In the genomic region with DNA sequence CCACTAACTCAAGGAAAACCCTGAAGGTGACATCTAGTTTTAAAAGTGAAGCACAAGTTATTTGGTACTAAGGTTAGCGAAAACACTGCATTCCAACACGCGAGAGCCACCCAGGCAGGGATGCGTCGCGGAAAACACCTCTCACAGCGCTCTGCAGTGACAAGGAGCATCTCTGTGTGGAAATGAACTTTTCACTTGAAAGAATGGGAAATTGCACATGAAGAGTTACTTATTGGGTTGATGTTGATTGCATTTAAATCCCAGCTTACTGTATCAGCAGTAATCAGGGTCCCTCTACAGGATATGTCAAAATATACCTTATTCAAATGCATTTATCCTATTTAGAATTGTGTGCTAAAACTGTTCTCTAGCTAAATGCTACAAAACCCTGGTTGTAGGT, we compare ENCODE assay signal across 10 cellular contexts.
DNase-seq lines count a peak whose midpoint lies in the region; ATAC-seq and TF ChIP-seq lines count a peak whose summit lies in the region.
"Had no signal": no experiment of that assay in that cellular context is flagged by ENCODE, and none has a peak within 500 bp of the region (broad histone marks: within the 10 kb centered on the region; RNA-seq: fewer than 3 reads in every experiment).

No MANE protein-coding gene starts in this region.

- no peaks in the 10 kb centered on the region for H3K36me3 ChIP-seq in transverse colon

- H3K27me3 ChIP-seq in transverse colon, result no peaks in the 10 kb centered on the region

- no peaks in the 10 kb centered on the region for H3K9me3 Mint-ChIP-seq in WTC11
- peaks cover 0 to 1% (median 0%) of the 10 kb centered on the region in 6 donors for H3K9me3 Mint-ChIP-seq in immature natural killer cell
- no peaks in the 10 kb centered on the region for H3K9me3 Mint-ChIP-seq in activated T-cell treated with anti-CD3 and anti-CD28 coated beads, Interleukin-2, amount 50 U/mL, for 4 hours
- H3K9me3 Mint-ChIP-seq in stimulated activated memory B cell treated with anti-CD40 and anti-IgM and Interleukin-4, amounts not matched to agents 10 μg/mL and 1 μg/mL and 100 μg/mL, for 72 hours, result no peaks in the 10 kb centered on the region

- CTCF ChIA-PET in WTC11 (lab: Charles Lee), result interaction anchor here (0.7 to 1.5 kb wide), 2 partner anchors 14 to 151 kb away, joined by 3 read pairs; no protein-coding TSS in a partner anchor

- no peak for TF ChIP-seq EP300 in transverse colon (IDR thresholded peaks at IDR 0.05; ENCODE audit: low read depth)

- peak overlapping the region; percentile 74 to 88 (median 85) for H3K27ac ChIP-seq in transverse colon

- H3K9me3 ChIP-seq in transverse colon, result no peaks in the 10 kb centered on the region

- peaks cover 0 to 16% (median 0%) of the 10 kb centered on the region in 4 donors for H3K4me1 ChIP-seq in transverse colon

- WGBS in transverse colon (ENCODE audit: low coverage in 1 of 2), 2 donors, result 59% methylated on average over 7 of the region's 7 CpGs; no CpG with 5 or more reads in 1 of the 2 donors

- ATAC-seq in WTC11, result no peak
- ATAC-seq in activated T-cell treated with anti-CD3 and anti-CD28 coated beads, Interleukin-2, amount 50 U/mL, for 4 hours, result no peak
- ATAC-seq in stimulated activated memory B cell treated with anti-CD40 and anti-IgM and Interleukin-4, amounts not matched to agents 10 μg/mL and 1 μg/mL and 100 μg/mL, for 72 hours, result no peak

- H3K27ac Mint-ChIP-seq in WTC11, result peak overlapping the region; percentile 76
- no peak overlapping the region for H3K27ac Mint-ChIP-seq in immature natural killer cell
- H3K27ac Mint-ChIP-seq in stimulated activated memory B cell treated with anti-CD40 and anti-IgM and Interleukin-4, amounts not matched to agents 10 μg/mL and 1 μg/mL and 100 μg/mL, for 72 hours, result no peak overlapping the region
- H3K27ac Mint-ChIP-seq: B cell had no signal

- H3K4me3 Mint-ChIP-seq in WTC11 (peak overlapping the region; percentile 94), immature natural killer cell (peak overlapping the region in 4 of 5 donors; percentile 5 to 84 (median 62))
- no peak overlapping the region for H3K4me3 Mint-ChIP-seq in activated T-cell treated with anti-CD3 and anti-CD28 coated beads, Interleukin-2, amount 50 U/mL, for 4 hours
- no peak overlapping the region for H3K4me3 Mint-ChIP-seq in stimulated activated memory B cell treated with anti-CD40 and anti-IgM and Interleukin-4, amounts not matched to agents 10 μg/mL and 1 μg/mL and 100 μg/mL, for 72 hours
- H3K4me3 Mint-ChIP-seq: B cell had no signal

- H3K4me1 Mint-ChIP-seq in WTC11 (peaks cover 72% of the 10 kb centered on the region), immature natural killer cell (peaks cover 18 to 22% of the 10 kb centered on the region in 2 donors)
- H3K4me1 Mint-ChIP-seq in activated T-cell treated with anti-CD3 and anti-CD28 coated beads, Interleukin-2, amount 50 U/mL, for 4 hours (ENCODE audit: low read depth), result no peaks in the 10 kb centered on the region
- no peaks in the 10 kb centered on the region for H3K4me1 Mint-ChIP-seq in stimulated activated memory B cell treated with anti-CD40 and anti-IgM and Interleukin-4, amounts not matched to agents 10 μg/mL and 1 μg/mL and 100 μg/mL, for 72 hours

- POLR2A ChIA-PET in WTC11 (lab: Charles Lee), result interaction anchor here (0.6 to 0.8 kb wide), 4 partner anchors 14 to 210 kb away, joined by 3 to 4 read pairs (median 3); no protein-coding TSS in a partner anchor

- no peak for TF ChIP-seq CTCF in WTC11 (IDR thresholded peaks at IDR 0.05)
- TF ChIP-seq CTCF in transverse colon (IDR thresholded peaks at IDR 0.05), result no peak

- DNase-seq in NCI-H345 (lab: John Stamatoyannopoulos, UW) (peak; percentile 25), NCI-H345 treated with DMSO at 0.1 percent for 48 hours (lab: John Stamatoyannopoulos, UW; ENCODE audit: unreplicated experiment) (no peak), WTC11 (ENCODE audit: low spot score) (no peak), immature natural killer cell (no peak), transverse colon (no peak), NCI-H226 (no peak)
- DNase-seq in activated T-cell treated with anti-CD3 and anti-CD28 coated beads, Interleukin-2, amount 50 U/mL, for 4 hours, result no peak
- DNase-seq: activated T-cell treated with anti-CD3 and anti-CD28 coated beads, Interleukin-2, amount 50 U/mL, for 1 hour had no signal

- H3K36me3 Mint-ChIP-seq in WTC11 (no peaks in the 10 kb centered on the region), immature natural killer cell (peaks cover 0 to 3% (median 0%) of the 10 kb centered on the region in 3 donors)
- no peaks in the 10 kb centered on the region for H3K36me3 Mint-ChIP-seq in activated T-cell treated with anti-CD3 and anti-CD28 coated beads, Interleukin-2, amount 50 U/mL, for 4 hours (ENCODE audit: insufficient read depth)
- H3K36me3 Mint-ChIP-seq in stimulated activated memory B cell treated with anti-CD40 and anti-IgM and Interleukin-4, amounts not matched to agents 10 μg/mL and 1 μg/mL and 100 μg/mL, for 72 hours, result no peaks in the 10 kb centered on the region

- peak overlapping the region in 1 of 4 donors; percentile 56 for H3K4me3 ChIP-seq in transverse colon

- intact Hi-C loops in transverse colon (cut with DNase I; ENCODE audit: low total_unique reads), result loop anchor here (10.0 kb wide), 2 partner anchors 139 to 521 kb away; no protein-coding TSS in a partner anchor

- in situ Hi-C loops in transverse colon (cut with MboI; ENCODE audit: low pct_ligation_motif_present in 1 of 4, low pct_unique_long_range_greater_than_20kb in 1 of 4, low sequenced_read_pairs in 3 of 4), result no loop called here

- no peak for TF ChIP-seq POLR2A in transverse colon (IDR thresholded peaks at IDR 0.05)

- no peaks in the 10 kb centered on the region for H3K27me3 Mint-ChIP-seq in WTC11 (ENCODE audit: low read depth)
- H3K27me3 Mint-ChIP-seq in immature natural killer cell (ENCODE audit: low read depth in 3 of 3), result peaks cover 6 to 9% (median 9%) of the 10 kb centered on the region in 3 donors
- peaks cover 28% of the 10 kb centered on the region for H3K27me3 Mint-ChIP-seq in activated T-cell treated with anti-CD3 and anti-CD28 coated beads, Interleukin-2, amount 50 U/mL, for 4 hours (ENCODE audit: low read depth)
- H3K27me3 Mint-ChIP-seq in stimulated activated memory B cell treated with anti-CD40 and anti-IgM and Interleukin-4, amounts not matched to agents 10 μg/mL and 1 μg/mL and 100 μg/mL, for 72 hours, result peaks cover 29% of the 10 kb centered on the region

TF ChIP-seq in WTC11, 78 proteins besides CTCF, POLR2A, EP300 and RAD21:
- no peak for TF ChIP-seq GTF2I (CRISPR knock-in tag; conservative IDR thresholded peaks at IDR 0.05)
- 0 out of 2 replicates have a peak, but pooled peaks have one; percentile 21 for TF ChIP-seq TEAD4 (CRISPR knock-in tag; IDR thresholded peaks at IDR 0.05)

Comparison
In these comparisons a context has a peak if more than half of its experiments do, and no peak if none do; other contexts are left out.
1. H3K4me3 Mint-ChIP-seq: peak in WTC11 (single experiment) and immature natural killer cell (4 of 5); none in activated T-cell treated with anti-CD3 and anti-CD28 coated beads, Interleukin-2, amount 50 U/mL, for 4 hours (single experiment) and stimulated activated memory B cell treated with anti-CD40 and anti-IgM and Interleukin-4, amounts not matched to agents 10 μg/mL and 1 μg/mL and 100 μg/mL, for 72 hours (single experiment).